ENCODE assay signal across 7 cellular contexts in the genomic region with DNA sequence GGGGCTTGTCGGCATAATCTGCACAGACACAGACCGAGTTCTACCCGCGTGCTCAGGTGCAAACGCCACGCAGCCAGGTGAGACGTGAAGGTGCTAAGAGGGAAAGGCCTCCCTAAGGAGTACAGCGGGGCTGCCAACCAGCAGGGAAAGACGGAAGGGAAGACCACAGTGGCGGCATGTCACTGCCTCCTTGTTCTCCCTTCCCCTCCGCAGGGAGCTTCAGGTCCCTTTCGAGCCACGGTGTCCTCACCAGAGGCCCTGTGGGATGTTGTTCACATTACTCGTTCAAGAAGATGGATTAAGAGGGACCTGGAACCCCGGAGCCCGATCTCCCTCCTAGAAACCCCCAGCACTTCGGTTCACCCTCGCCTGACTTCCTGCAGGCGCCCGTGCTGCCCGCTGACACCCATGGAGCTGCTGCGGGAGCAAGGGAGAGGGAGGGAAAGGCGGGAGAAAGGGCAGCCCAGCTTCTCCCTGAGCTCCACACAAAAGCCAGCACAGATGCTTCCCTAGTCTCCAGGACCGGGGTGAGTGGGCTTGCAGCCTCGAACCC. TPM values are rescaled to one million over a fixed set of nuclear protein-coding genes. Genes with fewer than 3 reads are reported as not detected.
DNase-seq lines count a peak whose midpoint lies in the region; ATAC-seq and TF ChIP-seq lines count a peak whose summit lies in the region.

No MANE protein-coding gene starts in this region.

- H3K4me3 Mint-ChIP-seq in naive B cell, result peak overlapping the region; percentile 80 to 94 (median 88)

- H3K4me1 Mint-ChIP-seq in naive B cell, result peaks cover 10 to 16% (median 14%) of the 10 kb centered on the region in 3 donors

- peak overlapping the region; percentile 96 for H3K4me3 ChIP-seq in SJSA1

- peaks cover 19% of the 10 kb centered on the region for H3K4me1 ChIP-seq in SJSA1 (replicated peaks)

- H3K36me3 ChIP-seq in SJSA1, result peaks cover 97% of the 10 kb centered on the region

- H3K36me3 Mint-ChIP-seq in naive B cell, result peaks cover 7 to 13% of the 10 kb centered on the region in 2 donors

- TF ChIP-seq CTCF in GM10266 (IDR thresholded peaks at IDR 0.05; ENCODE audit: control insufficient read depth, insufficient read depth, low read depth, missing control alignments), result no peak

- peak overlapping the region in 5 of 6 donors; percentile 12 to 96 (median 75) for H3K27ac Mint-ChIP-seq in naive B cell

- no peaks in the 10 kb centered on the region for H3K9me3 Mint-ChIP-seq in naive B cell

- no peaks in the 10 kb centered on the region for H3K27me3 ChIP-seq in SJSA1 (replicated peaks)

- H3K27me3 Mint-ChIP-seq in naive B cell, result no peaks in the 10 kb centered on the region

- peak overlapping the region; percentile 92 for H3K27ac ChIP-seq in SJSA1
- H3K27ac ChIP-seq in epithelial cell of prostate, result peak overlapping the region; percentile 74

- peak; percentile 65 for DNase-seq in GM10266 (ENCODE audit: extremely low spot score)
- DNase-seq in SJSA1 (ENCODE audit: low read depth in 1 of 2, low spot score in 2 of 2), result peak in 1 of 2 experiments; percentile 68
- no peak for DNase-seq in epithelial cell of prostate (ENCODE audit: low read depth, low spot score)
- DNase-seq in naive B cell, result no peak
- no peak for DNase-seq in central memory CD4-positive, alpha-beta T cell

- ATAC-seq in HG02588 (IDR thresholded peaks at IDR 0.05; ENCODE audit: unreplicated experiment) (peak; percentile 3), naive B cell (ENCODE audit: low read depth in 2 of 2) (no peak)
- no peak for ATAC-seq in activated CD4-positive, CD25-positive, alpha-beta regulatory T cell treated with anti-CD3 and anti-CD28 coated beads, Interleukin-2, amount 50 U/mL, for 24 hours

- H3K9me3 ChIP-seq in SJSA1 (replicated peaks), result no peaks in the 10 kb centered on the region

RNA-seq across cellular contexts. Expression of a gene that starts 0.7 kb away (rescaled TPM):
- 71.5 and 77.6 TPM in 2 replicates for total RNA-seq in SJSA1 (2014; rRNA removed; shearing (Covaris generic))
- 10 to 100 TPM in 4 of 6 donors, 1 to 10 TPM in 2; 5.6 to 16.2 (median 12.5) TPM for polyA plus RNA-seq in naive B cell (ENCODE audit: low read depth in 6 of 6)

RNA-seq across cellular contexts. Expression of a gene that starts 0.8 kb away (rescaled TPM):
- total RNA-seq in SJSA1 (2014; rRNA removed; shearing (Covaris generic)), result 108 TPM in 2 replicates
- polyA plus RNA-seq in naive B cell (ENCODE audit: low read depth in 6 of 6), result 1 to 10 TPM in 5 of 6 donors, not detected in 1; 1.2 to 3.1 (median 1.8) TPM

RNA-seq across cellular contexts. Expression of a gene that starts 41.1 kb away (rescaled TPM):
- total RNA-seq in SJSA1 (2014; rRNA removed; shearing (Covaris generic)), result 0.05 TPM in 1 of 2 replicates, not detected in the other
- not detected for polyA plus RNA-seq in naive B cell (ENCODE audit: low read depth in 6 of 6)
